In genomic region chr19:17835182-17836006, GRCh38 we compare ENCODE assay signal across 21 cellular contexts. TPM values are rescaled to one million over a fixed set of nuclear protein-coding genes. Genes with fewer than 3 reads are reported as not detected.
DNase-seq lines count a peak whose midpoint lies in the region; ATAC-seq and TF ChIP-seq lines count a peak whose summit lies in the region.
"Had no signal": no experiment of that assay in that cellular context is flagged by ENCODE, and none has a peak within 500 bp of the region (broad histone marks: within the 10 kb centered on the region; RNA-seq: fewer than 3 reads in every experiment).

No MANE protein-coding gene starts in this region.

- no peak overlapping the region for H3K27ac ChIP-seq in OCI-LY7 (ENCODE audit: low read depth, low read length, poor library complexity, severe bottlenecking)
- no peak overlapping the region for H3K27ac ChIP-seq in esophagus muscularis mucosa (replicated peaks in 1 of 4)
- H3K27ac ChIP-seq: BLaER1 treated with 17β-estradiol and CSF1 and Interleukin-3, amounts not matched to agents 10 nM and 100 nM; heart left ventricle; ovary; Peyer's patch; transverse colon had no signal

- BruUV-seq in OCI-LY7 (replicated peaks; lab: Mats Ljungman, UMichigan), result TSS peak; percentile 49

- H3K9me3 ChIP-seq in OCI-LY7 (ENCODE audit: low read length), result no peaks in the 10 kb centered on the region
- H3K9me3 ChIP-seq in esophagus muscularis mucosa, result no peaks in the 10 kb centered on the region
- H3K9me3 ChIP-seq: heart left ventricle, ovary, Peyer's patch, transverse colon had no signal

- DNase-seq in activated naive CD4-positive, alpha-beta T cell treated with anti-CD3 and anti-CD28 coated beads, Interleukin-2, amount 50 U/mL, for 16 hours, result no peak
- DNase-seq in OCI-LY7 (ENCODE audit: low spot score) (no peak), SIG-M5 (lab: John Stamatoyannopoulos, UW) (no peak), esophagus muscularis mucosa (ENCODE audit: extremely low spot score) (no peak), HFFc6 (no peak)
- no peak for DNase-seq in effector memory CD8-positive, alpha-beta T cell
- DNase-seq in stimulated activated naive B cell treated with anti-CD40 and anti-IgM and Interleukin-4, amounts not matched to agents 10 μg/mL and 1 μg/mL and 100 μg/mL, for 72 hours, result no peak
- DNase-seq: cortex of kidney; heart left ventricle; KG1; NCI-H1417 treated with DMSO at 0.1 percent for 48 hours; NCI-H446 treated with DMSO at 0.1 percent for 48 hours; ovary; Peyer's patch; stimulated activated CD4-positive, alpha-beta T cell treated with anti-CD3 and anti-CD28 coated beads, Interleukin-4, amount 100 ng/mL, for 24 hours; transverse colon had no signal

- H3K4me3 Mint-ChIP-seq in activated naive CD4-positive, alpha-beta T cell treated with anti-CD3 and anti-CD28 coated beads, Interleukin-2, amount 50 U/mL, for 24 hours, result no peak overlapping the region
- H3K4me3 Mint-ChIP-seq in effector memory CD8-positive, alpha-beta T cell, result no peak overlapping the region
- no peak overlapping the region for H3K4me3 Mint-ChIP-seq in stimulated activated naive B cell treated with anti-CD40 and anti-IgM and Interleukin-4, amounts not matched to agents 10 μg/mL and 1 μg/mL and 100 μg/mL, for 72 hours
- H3K4me3 Mint-ChIP-seq in HFFc6, result no peak overlapping the region
- H3K4me3 Mint-ChIP-seq: mesothelial cell of epicardium had no signal

- H3K4me1 ChIP-seq in OCI-LY7 (ENCODE audit: insufficient read depth, low read length, poor library complexity, severe bottlenecking), result no peaks in the 10 kb centered on the region
- H3K4me1 ChIP-seq in esophagus muscularis mucosa, result peaks cover 0 to 13% (median 12%) of the 10 kb centered on the region in 4 donors
- H3K4me1 ChIP-seq: BLaER1 treated with 17β-estradiol and CSF1 and Interleukin-3, amounts not matched to agents 10 nM and 100 nM had no signal

- POLR2A ChIA-PET in OCI-LY7 (lab: Charles Lee), result no interaction called here

- no peak overlapping the region for H3K4me3 ChIP-seq in OCI-LY7 (ENCODE audit: low read depth, low read length, poor library complexity, severe bottlenecking)
- H3K4me3 ChIP-seq in esophagus muscularis mucosa, result no peak overlapping the region
- H3K4me3 ChIP-seq: BLaER1 treated with 17β-estradiol and CSF1 and Interleukin-3, amounts not matched to agents 10 nM and 100 nM; heart left ventricle; ovary; Peyer's patch; transverse colon had no signal

- whole genome bisulfite sequencing in esophagus muscularis mucosa, result 85% methylated on average over 7 of the region's 8 CpGs

- no peaks in the 10 kb centered on the region for H3K9me3 Mint-ChIP-seq in activated naive CD4-positive, alpha-beta T cell treated with anti-CD3 and anti-CD28 coated beads, Interleukin-2, amount 50 U/mL, for 24 hours
- no peaks in the 10 kb centered on the region for H3K9me3 Mint-ChIP-seq in effector memory CD8-positive, alpha-beta T cell
- H3K9me3 Mint-ChIP-seq in stimulated activated naive B cell treated with anti-CD40 and anti-IgM and Interleukin-4, amounts not matched to agents 10 μg/mL and 1 μg/mL and 100 μg/mL, for 72 hours, result peaks cover 0 to under 1% of the 10 kb centered on the region in 2 donors
- H3K9me3 Mint-ChIP-seq in HFFc6, result no peaks in the 10 kb centered on the region
- H3K9me3 Mint-ChIP-seq: mesothelial cell of epicardium had no signal

- peak overlapping the region; percentile 69 for H3K27ac Mint-ChIP-seq in activated naive CD4-positive, alpha-beta T cell treated with anti-CD3 and anti-CD28 coated beads, Interleukin-2, amount 50 U/mL, for 24 hours
- H3K27ac Mint-ChIP-seq in effector memory CD8-positive, alpha-beta T cell, result peak overlapping the region; percentile 73 to 77
- peak overlapping the region; percentile 56 for H3K27ac Mint-ChIP-seq in stimulated activated naive B cell treated with anti-CD40 and anti-IgM and Interleukin-4, amounts not matched to agents 10 μg/mL and 1 μg/mL and 100 μg/mL, for 72 hours
- H3K27ac Mint-ChIP-seq in HFFc6, result no peak overlapping the region
- H3K27ac Mint-ChIP-seq: mesothelial cell of epicardium had no signal

- H3K27me3 ChIP-seq in esophagus muscularis mucosa, result peaks cover 0 to 76% (median 14%) of the 10 kb centered on the region in 4 donors
- H3K27me3 ChIP-seq: BLaER1 treated with 17β-estradiol and CSF1 and Interleukin-3, amounts not matched to agents 10 nM and 100 nM; ovary; Peyer's patch had no signal

- peaks cover 13% of the 10 kb centered on the region for H3K4me1 Mint-ChIP-seq in activated naive CD4-positive, alpha-beta T cell treated with anti-CD3 and anti-CD28 coated beads, Interleukin-2, amount 50 U/mL, for 24 hours
- H3K4me1 Mint-ChIP-seq in effector memory CD8-positive, alpha-beta T cell (ENCODE audit: low read depth in 2 of 2), result peaks cover 16 to 17% of the 10 kb centered on the region in 2 donors
- peaks cover 6 to 9% of the 10 kb centered on the region in 2 donors for H3K4me1 Mint-ChIP-seq in stimulated activated naive B cell treated with anti-CD40 and anti-IgM and Interleukin-4, amounts not matched to agents 10 μg/mL and 1 μg/mL and 100 μg/mL, for 72 hours
- no peaks in the 10 kb centered on the region for H3K4me1 Mint-ChIP-seq in HFFc6 (ENCODE audit: low read depth)

- no peak for TF ChIP-seq EP300 in esophagus muscularis mucosa (IDR thresholded peaks at IDR 0.05)

- no peak for TF ChIP-seq POLR2A in esophagus muscularis mucosa (IDR thresholded peaks at IDR 0.05; ENCODE audit: low read depth)

- H3K4me2 ChIP-seq in OCI-LY7 (ENCODE audit: low read length), result no peak overlapping the region
- H3K4me2 ChIP-seq: BLaER1 treated with 17β-estradiol and CSF1 and Interleukin-3, amounts not matched to agents 10 nM and 100 nM had no signal

- H3K36me3 ChIP-seq in OCI-LY7 (ENCODE audit: insufficient read depth, low read length) (peaks cover 24% of the 10 kb centered on the region), esophagus muscularis mucosa (peaks cover 0 to 21% (median 0%) of the 10 kb centered on the region in 4 donors)
- H3K36me3 ChIP-seq: ovary, transverse colon had no signal

- H3K27me3 Mint-ChIP-seq in activated naive CD4-positive, alpha-beta T cell treated with anti-CD3 and anti-CD28 coated beads, Interleukin-2, amount 50 U/mL, for 24 hours, result no peaks in the 10 kb centered on the region
- H3K27me3 Mint-ChIP-seq in effector memory CD8-positive, alpha-beta T cell, result no peaks in the 10 kb centered on the region
- no peaks in the 10 kb centered on the region for H3K27me3 Mint-ChIP-seq in stimulated activated naive B cell treated with anti-CD40 and anti-IgM and Interleukin-4, amounts not matched to agents 10 μg/mL and 1 μg/mL and 100 μg/mL, for 72 hours
- peaks cover 15% of the 10 kb centered on the region for H3K27me3 Mint-ChIP-seq in HFFc6 (ENCODE audit: insufficient read depth)

- CTCF ChIA-PET in OCI-LY7 (lab: Charles Lee; ENCODE audit: unreplicated experiment), result no interaction called here

- intact Hi-C loops in OCI-LY7 (cut with micrococcal nuclease; ENCODE audit: unreplicated experiment) (no loop called here), esophagus muscularis mucosa (cut with DNase I) (no loop called here)

- H4K20me1 ChIP-seq in OCI-LY7 (ENCODE audit: insufficient read depth, low read length), result no peaks in the 10 kb centered on the region

- peaks cover 17% of the 10 kb centered on the region for H3K36me3 Mint-ChIP-seq in activated naive CD4-positive, alpha-beta T cell treated with anti-CD3 and anti-CD28 coated beads, Interleukin-2, amount 50 U/mL, for 24 hours
- H3K36me3 Mint-ChIP-seq in effector memory CD8-positive, alpha-beta T cell (ENCODE audit: insufficient read depth), result peaks cover 76% of the 10 kb centered on the region
- H3K36me3 Mint-ChIP-seq in stimulated activated naive B cell treated with anti-CD40 and anti-IgM and Interleukin-4, amounts not matched to agents 10 μg/mL and 1 μg/mL and 100 μg/mL, for 72 hours, result peaks cover 53 to 76% of the 10 kb centered on the region in 2 donors
- no peaks in the 10 kb centered on the region for H3K36me3 Mint-ChIP-seq in HFFc6 (ENCODE audit: low read depth)
- H3K36me3 Mint-ChIP-seq: mesothelial cell of epicardium had no signal

- no peak for ATAC-seq in effector memory CD8-positive, alpha-beta T cell (replicated peaks)
- no peak for ATAC-seq in stimulated activated naive B cell treated with anti-CD40 and anti-IgM and Interleukin-4, amounts not matched to agents 10 μg/mL and 1 μg/mL and 100 μg/mL, for 72 hours (replicated peaks)
- ATAC-seq: activated CD4-positive, CD25-positive, alpha-beta regulatory T cell treated with anti-CD3 and anti-CD28 coated beads, Interleukin-2, amount 50 U/mL, for 24 hours; heart left ventricle had no signal

- H2AFZ ChIP-seq in OCI-LY7 (ENCODE audit: low read length), result no peak overlapping the region

- H3K79me2 ChIP-seq in OCI-LY7 (ENCODE audit: insufficient read depth, low read depth, low read length), result no peaks in the 10 kb centered on the region

- TF ChIP-seq CTCF in OCI-LY7 (conservative IDR thresholded peaks at IDR 0.05; ENCODE audit: low read length) (no peak), esophagus muscularis mucosa (IDR thresholded peaks at IDR 0.05) (no peak), HFFc6 (IDR thresholded peaks at IDR 0.05) (no peak)

- H3K9me2 ChIP-seq in OCI-LY7 (ENCODE audit: insufficient read depth, low read length), result no peaks in the 10 kb centered on the region

RNA-seq across cellular contexts. Expression of gene JAK3, which starts 12.4 kb away (rescaled TPM):
- 9.4 and 14.0 TPM in 2 replicates for total RNA-seq in OCI-LY7 (2014; rRNA removed; shearing (Covaris generic))
- total RNA-seq in OCI-LY7 (2022) (24.4 and 25.3 TPM in 2 replicates), esophagus muscularis mucosa (1 to 10 TPM; 2.1 to 8.9 (median 3.4) TPM)
- total RNA-seq in HFFc6 (2021; fragmentation: NEBNext Ultra II Directional; extraction: Animal tissue kit (Norgen Biotek cat#: 25700)), result under 1 TPM; 0.30 to 1.00 (median 0.40) TPM

RNA-seq across cellular contexts. Expression of gene INSL3, which starts 14.1 kb away (rescaled TPM):
- total RNA-seq in OCI-LY7 (2014; rRNA removed; shearing (Covaris generic)), result 0.25 TPM in 1 of 2 replicates, not detected in the other
- total RNA-seq in OCI-LY7 (2022), result 0.38 TPM in 1 of 2 replicates, not detected in the other
- total RNA-seq in esophagus muscularis mucosa, result not detected
- total RNA-seq in HFFc6 (2021; fragmentation: NEBNext Ultra II Directional; extraction: Animal tissue kit (Norgen Biotek cat#: 25700)), result not detected
- total RNA-seq: epithelial cell of proximal tubule, Peyer's patch, transverse colon had no signal

RNA-seq across cellular contexts. Expression of gene RPL18A, which starts 24.3 kb away (rescaled TPM):
- total RNA-seq in OCI-LY7 (2014; rRNA removed; shearing (Covaris generic)), result 2,643 and 3,019 TPM in 2 replicates
- total RNA-seq in OCI-LY7 (2022) (3,145 and 3,253 TPM in 2 replicates), esophagus muscularis mucosa (1,000 to 10,000 TPM; 1,042 to 1,624 (median 1,374) TPM)
- 1,000 to 10,000 TPM; 1,774 to 2,038 (median 1,892) TPM for total RNA-seq in HFFc6 (2021; fragmentation: NEBNext Ultra II Directional; extraction: Animal tissue kit (Norgen Biotek cat#: 25700))

RNA-seq across cellular contexts. Expression of gene SLC5A5, which starts 36.4 kb away (rescaled TPM):
- 0.03 TPM in 1 of 2 replicates, not detected in the other for total RNA-seq in OCI-LY7 (2014; rRNA removed; shearing (Covaris generic))
- total RNA-seq in OCI-LY7 (2022), result not detected in 2 replicates
- total RNA-seq in esophagus muscularis mucosa, result under 1 TPM in 1 of 4 donors, not detected in 3; 0.17 TPM
- total RNA-seq in HFFc6 (2021; fragmentation: NEBNext Ultra II Directional; extraction: Animal tissue kit (Norgen Biotek cat#: 25700)), result not detected
- total RNA-seq: epithelial cell of proximal tubule, heart left ventricle, mesothelial cell of epicardium, Peyer's patch, transverse colon had no signal

RNA-seq across cellular contexts. Expression of gene B3GNT3, which starts 40.5 kb away (rescaled TPM):
- total RNA-seq in OCI-LY7 (2014; rRNA removed; shearing (Covaris generic)), result not detected in 2 replicates
- total RNA-seq in OCI-LY7 (2022), result not detected in 2 replicates
- total RNA-seq in esophagus muscularis mucosa, result under 1 TPM; 0.33 to 0.84 (median 0.62) TPM
- total RNA-seq in HFFc6 (2021; fragmentation: NEBNext Ultra II Directional; extraction: Animal tissue kit (Norgen Biotek cat#: 25700)), result not detected
- total RNA-seq: heart left ventricle, mesothelial cell of epicardium had no signal
